Comparison of ENCODE assay signal across 38 cellular contexts in the genomic region with DNA sequence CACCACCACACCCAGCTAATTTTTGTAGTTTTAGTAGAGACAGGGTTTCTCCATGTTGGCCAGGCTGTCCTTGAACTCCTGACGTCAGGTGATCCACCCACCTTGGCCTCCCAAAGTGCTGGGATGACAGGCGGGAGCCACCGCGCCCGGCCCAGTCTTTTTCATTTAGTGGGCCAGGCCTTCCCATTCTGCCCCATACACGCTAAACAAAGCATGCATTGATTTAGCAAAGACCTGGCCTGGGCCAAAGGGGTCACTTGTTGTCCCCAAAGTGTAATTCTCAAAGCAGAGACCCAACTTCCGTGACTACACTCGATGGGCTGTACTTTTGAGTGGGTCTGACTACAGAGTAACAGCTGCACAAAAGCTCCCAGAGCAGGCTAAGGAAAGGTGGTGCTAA. TPM values are rescaled to one million over a fixed set of nuclear protein-coding genes. Genes with fewer than 3 reads are reported as not detected.
"Had no signal": no experiment of that assay in that cellular context is flagged by ENCODE, and none has a peak within 500 bp of the region (broad histone marks: within the 10 kb centered on the region; RNA-seq: fewer than 3 reads in every experiment).

No MANE protein-coding gene starts in this region.

- H3K27me3 Mint-ChIP-seq: activated CD4-positive, alpha-beta memory T cell treated with anti-CD3 and anti-CD28 coated beads, Interleukin-2, amount 10 ng/mL, durations not matched to agents 7 days and 5 days; activated CD4-positive, alpha-beta T cell treated with anti-CD3 and anti-CD28 coated beads for 36 hours; activated CD4-positive, alpha-beta T cell treated with anti-CD3 and anti-CD28 coated beads, Interleukin-2, amount 10 ng/mL, durations not matched to agents 7 days and 5 days; activated CD8-positive, alpha-beta memory T cell treated with anti-CD3 and anti-CD28 coated beads, Interleukin-2, amount 10 ng/mL, durations not matched to agents 7 days and 5 days; activated naive CD4-positive, alpha-beta T cell treated with anti-CD3 and anti-CD28 coated beads, Interleukin-2, amount 10 ng/mL, durations not matched to agents 7 days and 5 days; activated naive CD8-positive, alpha-beta T cell; activated naive CD8-positive, alpha-beta T cell treated with anti-CD3 and anti-CD28 coated beads, Interleukin-2, amount 50 U/mL, for 24 hours had no signal

- H3K9me3 Mint-ChIP-seq: activated B cell treated with CpG ODN at 0.5 μM for 24 hours; activated CD4-positive, alpha-beta memory T cell treated with anti-CD3 and anti-CD28 coated beads, Interleukin-2, amount 10 ng/mL, durations not matched to agents 7 days and 5 days; activated CD4-positive, alpha-beta T cell treated with anti-CD3 and anti-CD28 coated beads, Interleukin-2, amount 10 ng/mL, durations not matched to agents 7 days and 5 days; activated naive CD4-positive, alpha-beta T cell treated with anti-CD3 and anti-CD28 coated beads, Interleukin-2, amount 10 ng/mL, durations not matched to agents 7 days and 5 days; activated naive CD4-positive, alpha-beta T cell treated with anti-CD3 and anti-CD28 coated beads, Interleukin-2, amount 50 U/mL, for 24 hours; activated naive CD8-positive, alpha-beta T cell treated with anti-CD3 and anti-CD28 coated beads, Interleukin-2, amount 10 ng/mL, durations not matched to agents 7 days and 5 days; activated naive CD8-positive, alpha-beta T cell treated with anti-CD3 and anti-CD28 coated beads, Interleukin-2, amount 50 U/mL, for 24 hours; activated T-cell treated with anti-CD3 and anti-CD28 coated beads, Interleukin-2, amount 50 U/mL, for 24 hours; activated T-helper 2 cell treated with anti-CD3 and anti-CD28 coated beads, Interferon-gamma antibody, Interleukin-2, Interleukin-4, amounts not matched to agents 10 μg/mL and 5 μg/mL and 100 μg/mL, durations not matched to agents 14 hours and 24 hours and 36 hours; central memory CD8-positive, alpha-beta T cell; T-helper 1 cell treated with Interleukin-12 subunit alpha and Interleukin-12 subunit beta and Interleukin-4 antibody, amounts not matched to agents 30 μg/mL and 1 μg/mL, for 36 hours; T-helper 2 cell treated with Interferon-gamma antibody and Interleukin-4, amounts not matched to agents 5 μg/mL and 100 μg/mL, for 36 hours had no signal

- H3K4me1 Mint-ChIP-seq: activated B cell treated with CpG ODN at 0.5 μM for 24 hours; activated CD4-positive, alpha-beta memory T cell treated with anti-CD3 and anti-CD28 coated beads, Interleukin-2, amount 10 ng/mL, durations not matched to agents 7 days and 5 days; activated CD4-positive, alpha-beta T cell treated with anti-CD3 and anti-CD28 coated beads for 36 hours; activated CD4-positive, alpha-beta T cell treated with anti-CD3 and anti-CD28 coated beads, Interleukin-2, amount 10 ng/mL, durations not matched to agents 7 days and 5 days; activated CD8-positive, alpha-beta memory T cell treated with anti-CD3 and anti-CD28 coated beads, Interleukin-2, amount 10 ng/mL, durations not matched to agents 7 days and 5 days; activated naive CD4-positive, alpha-beta T cell treated with anti-CD3 and anti-CD28 coated beads, Interleukin-2, amount 10 ng/mL, durations not matched to agents 7 days and 5 days; activated naive CD4-positive, alpha-beta T cell treated with anti-CD3 and anti-CD28 coated beads, Interleukin-2, amount 50 U/mL, for 24 hours; activated naive CD8-positive, alpha-beta T cell treated with anti-CD3 and anti-CD28 coated beads, Interleukin-2, amount 10 ng/mL, durations not matched to agents 7 days and 5 days; activated naive CD8-positive, alpha-beta T cell treated with anti-CD3 and anti-CD28 coated beads, Interleukin-2, amount 50 U/mL, for 24 hours; brain; central memory CD8-positive, alpha-beta T cell had no signal

- H3K27me3 ChIP-seq: ascending aorta, cardiac muscle cell had no signal

- DNase-seq: activated B cell treated with CpG ODN at 0.5 μM for 24 hours; activated CD4-positive, alpha-beta memory T cell treated with anti-CD3 and anti-CD28 coated beads, Interleukin-2, amount 10 ng/mL, durations not matched to agents 7 days and 5 days; activated CD4-positive, alpha-beta T cell treated with anti-CD3 and anti-CD28 coated beads for 36 hours; activated CD4-positive, alpha-beta T cell treated with anti-CD3 and anti-CD28 coated beads for 48 hours; activated CD4-positive, alpha-beta T cell treated with anti-CD3 and anti-CD28 coated beads, Interleukin-2, amount 10 ng/mL, durations not matched to agents 7 days and 5 days; activated CD4-positive, alpha-beta T cell treated with anti-CD3 and anti-CD28 coated beads, Interleukin-2, amount 50 U/mL, for 48 hours; activated CD4-positive, CD25-positive, alpha-beta regulatory T cell treated with anti-CD3 and anti-CD28 coated beads, Interleukin-2, amount 50 U/mL, for 72 hours; activated CD8-positive, alpha-beta memory T cell treated with anti-CD3 and anti-CD28 coated beads for 24 hours; activated CD8-positive, alpha-beta memory T cell treated with anti-CD3 and anti-CD28 coated beads, Interleukin-2, amount 10 ng/mL, durations not matched to agents 7 days and 5 days; activated CD8-positive, alpha-beta memory T cell treated with anti-CD3 and anti-CD28 coated beads, Interleukin-2, amount 50 U/mL, for 48 hours; activated CD8-positive, alpha-beta T cell treated with anti-CD3 and anti-CD28 coated beads, Interleukin-2, amount 10 ng/mL, durations not matched to agents 7 days and 5 days; activated effector memory CD4-positive, alpha-beta T cell treated with Interleukin-2 at 50 U/mL for 16 hours; activated gamma-delta T cell; activated naive CD4-positive, alpha-beta T cell treated with anti-CD3 and anti-CD28 coated beads, Interleukin-2, amount 10 ng/mL, durations not matched to agents 7 days and 5 days; activated naive CD4-positive, alpha-beta T cell treated with Interleukin-2 at 50 U/mL for 16 hours; activated naive CD8-positive, alpha-beta T cell treated with anti-CD3 and anti-CD28 coated beads, Interleukin-2, amount 10 ng/mL, durations not matched to agents 7 days and 5 days; activated naive CD8-positive, alpha-beta T cell treated with anti-CD3 and anti-CD28 coated beads, Interleukin-2, amount 50 U/mL, for 24 hours; activated T-cell treated with anti-CD3 and anti-CD28 coated beads, Interleukin-2, amount 50 U/mL, for 24 hours; activated T-cell treated with anti-CD3 and anti-CD28 coated beads, Interleukin-2, amount 50 U/mL, for 48 hours; amygdala; anterior cingulate cortex; caudate nucleus; cerebellar nuclear complex; T-helper 1 cell; T-helper 2 cell; T-helper 9 cell had no signal

- ATAC-seq: activated CD4-positive, alpha-beta T cell treated with anti-CD3 and anti-CD28 coated beads for 36 hours; activated CD8-positive, alpha-beta memory T cell treated with anti-CD3 and anti-CD28 coated beads, Interleukin-2, amount 10 ng/mL, durations not matched to agents 7 days and 5 days; activated CD8-positive, alpha-beta T cell treated with anti-CD3 and anti-CD28 coated beads, Interleukin-2, amount 10 ng/mL, durations not matched to agents 7 days and 5 days; activated naive CD8-positive, alpha-beta T cell treated with anti-CD3 and anti-CD28 coated beads, Interleukin-2, amount 50 U/mL, for 24 hours had no signal

- H3K4me1 ChIP-seq: ascending aorta had no signal

- H3K27ac Mint-ChIP-seq: activated B cell treated with CpG ODN at 0.5 μM for 24 hours; activated CD4-positive, alpha-beta memory T cell treated with anti-CD3 and anti-CD28 coated beads, Interleukin-2, amount 10 ng/mL, durations not matched to agents 7 days and 5 days; activated CD4-positive, alpha-beta T cell treated with anti-CD3 and anti-CD28 coated beads for 36 hours; activated CD4-positive, alpha-beta T cell treated with anti-CD3 and anti-CD28 coated beads, Interleukin-2, amount 10 ng/mL, durations not matched to agents 7 days and 5 days; activated CD8-positive, alpha-beta memory T cell treated with anti-CD3 and anti-CD28 coated beads, Interleukin-2, amount 10 ng/mL, durations not matched to agents 7 days and 5 days; activated CD8-positive, alpha-beta T cell treated with anti-CD3 and anti-CD28 coated beads, Interleukin-2, amount 10 ng/mL, durations not matched to agents 7 days and 5 days; activated naive CD4-positive, alpha-beta T cell treated with anti-CD3 and anti-CD28 coated beads, Interleukin-2, amount 10 ng/mL, durations not matched to agents 7 days and 5 days; activated naive CD4-positive, alpha-beta T cell treated with anti-CD3 and anti-CD28 coated beads, Interleukin-2, amount 50 U/mL, for 24 hours; activated naive CD8-positive, alpha-beta T cell; activated naive CD8-positive, alpha-beta T cell treated with anti-CD3 and anti-CD28 coated beads, Interleukin-2, amount 10 ng/mL, durations not matched to agents 7 days and 5 days; activated naive CD8-positive, alpha-beta T cell treated with anti-CD3 and anti-CD28 coated beads, Interleukin-2, amount 50 U/mL, for 24 hours; activated T-cell treated with anti-CD3 and anti-CD28 coated beads, Interleukin-2, amount 50 U/mL, for 24 hours; activated T-helper 2 cell treated with anti-CD3 and anti-CD28 coated beads, Interferon-gamma antibody, Interleukin-2, Interleukin-4, amounts not matched to agents 10 μg/mL and 5 μg/mL and 100 μg/mL, durations not matched to agents 14 hours and 24 hours and 36 hours; brain; T-helper 1 cell treated with Interleukin-12 subunit alpha and Interleukin-12 subunit beta and Interleukin-4 antibody, amounts not matched to agents 30 μg/mL and 1 μg/mL, for 36 hours; T-helper 2 cell treated with Interferon-gamma antibody and Interleukin-4, amounts not matched to agents 5 μg/mL and 100 μg/mL, for 36 hours had no signal

- H3K9me3 ChIP-seq: ascending aorta had no signal

- H3K4me3 Mint-ChIP-seq: activated B cell treated with CpG ODN at 0.5 μM for 24 hours; activated CD4-positive, alpha-beta memory T cell treated with anti-CD3 and anti-CD28 coated beads, Interleukin-2, amount 10 ng/mL, durations not matched to agents 7 days and 5 days; activated CD4-positive, alpha-beta T cell treated with anti-CD3 and anti-CD28 coated beads for 36 hours; activated CD4-positive, alpha-beta T cell treated with anti-CD3 and anti-CD28 coated beads, Interleukin-2, amount 10 ng/mL, durations not matched to agents 7 days and 5 days; activated CD8-positive, alpha-beta memory T cell treated with anti-CD3 and anti-CD28 coated beads, Interleukin-2, amount 10 ng/mL, durations not matched to agents 7 days and 5 days; activated CD8-positive, alpha-beta T cell treated with anti-CD3 and anti-CD28 coated beads, Interleukin-2, amount 10 ng/mL, durations not matched to agents 7 days and 5 days; activated naive CD4-positive, alpha-beta T cell treated with anti-CD3 and anti-CD28 coated beads, Interleukin-2, amount 10 ng/mL, durations not matched to agents 7 days and 5 days; activated naive CD4-positive, alpha-beta T cell treated with anti-CD3 and anti-CD28 coated beads, Interleukin-2, amount 50 U/mL, for 24 hours; activated naive CD8-positive, alpha-beta T cell; activated naive CD8-positive, alpha-beta T cell treated with anti-CD3 and anti-CD28 coated beads, Interleukin-2, amount 10 ng/mL, durations not matched to agents 7 days and 5 days; activated naive CD8-positive, alpha-beta T cell treated with anti-CD3 and anti-CD28 coated beads, Interleukin-2, amount 50 U/mL, for 24 hours; activated T-cell treated with anti-CD3 and anti-CD28 coated beads, Interleukin-2, amount 50 U/mL, for 24 hours; brain; central memory CD8-positive, alpha-beta T cell; T-helper 1 cell treated with Interleukin-12 subunit alpha and Interleukin-12 subunit beta and Interleukin-4 antibody, amounts not matched to agents 30 μg/mL and 1 μg/mL, for 36 hours; T-helper 2 cell treated with Interferon-gamma antibody and Interleukin-4, amounts not matched to agents 5 μg/mL and 100 μg/mL, for 36 hours had no signal

- H3K36me3 Mint-ChIP-seq: activated CD8-positive, alpha-beta memory T cell treated with anti-CD3 and anti-CD28 coated beads, Interleukin-2, amount 10 ng/mL, durations not matched to agents 7 days and 5 days; activated naive CD4-positive, alpha-beta T cell treated with anti-CD3 and anti-CD28 coated beads, Interleukin-2, amount 10 ng/mL, durations not matched to agents 7 days and 5 days; activated naive CD4-positive, alpha-beta T cell treated with anti-CD3 and anti-CD28 coated beads, Interleukin-2, amount 50 U/mL, for 24 hours; activated naive CD8-positive, alpha-beta T cell; activated naive CD8-positive, alpha-beta T cell treated with anti-CD3 and anti-CD28 coated beads, Interleukin-2, amount 10 ng/mL, durations not matched to agents 7 days and 5 days; brain had no signal

- H3K4me3 ChIP-seq: ascending aorta, cardiac muscle cell had no signal

- H3K27ac ChIP-seq: ascending aorta, cardiac muscle cell, VCaP had no signal

- H3K36me3 ChIP-seq: ascending aorta, cardiac muscle cell had no signal

RNA-seq across cellular contexts. Expression of gene CNGA2, which starts 29.2 kb away (rescaled TPM):
- total RNA-seq: activated B cell treated with CpG ODN at 0.5 μM for 24 hours; activated CD4-positive, alpha-beta memory T cell treated with anti-CD3 and anti-CD28 coated beads, Interleukin-2, amount 10 ng/mL, durations not matched to agents 7 days and 5 days; activated CD4-positive, alpha-beta T cell treated with anti-CD3 and anti-CD28 coated beads for 36 hours; activated CD4-positive, alpha-beta T cell treated with anti-CD3 and anti-CD28 coated beads, Interleukin-2, amount 10 ng/mL, durations not matched to agents 7 days and 5 days; activated CD8-positive, alpha-beta memory T cell treated with anti-CD3 and anti-CD28 coated beads, Interleukin-2, amount 10 ng/mL, durations not matched to agents 7 days and 5 days; activated CD8-positive, alpha-beta T cell treated with anti-CD3 and anti-CD28 coated beads, Interleukin-2, amount 10 ng/mL, durations not matched to agents 7 days and 5 days; activated naive CD8-positive, alpha-beta T cell treated with anti-CD3 and anti-CD28 coated beads, Interleukin-2, amount 10 ng/mL, durations not matched to agents 7 days and 5 days; activated T-helper 2 cell treated with anti-CD3 and anti-CD28 coated beads, Interferon-gamma antibody, Interleukin-2, Interleukin-4, amounts not matched to agents 10 μg/mL and 5 μg/mL and 100 μg/mL, durations not matched to agents 14 hours and 24 hours and 36 hours; ascending aorta; bronchial epithelial cell; cardiac muscle cell had no signal
- polyA plus RNA-seq: adipose tissue, cardiac muscle cell had no signal

RNA-seq across cellular contexts. Expression of gene FATE1, which starts 47.9 kb away (rescaled TPM):
- total RNA-seq: activated B cell treated with CpG ODN at 0.5 μM for 24 hours; activated CD4-positive, alpha-beta memory T cell treated with anti-CD3 and anti-CD28 coated beads, Interleukin-2, amount 10 ng/mL, durations not matched to agents 7 days and 5 days; activated CD4-positive, alpha-beta T cell treated with anti-CD3 and anti-CD28 coated beads for 36 hours; activated CD4-positive, alpha-beta T cell treated with anti-CD3 and anti-CD28 coated beads, Interleukin-2, amount 10 ng/mL, durations not matched to agents 7 days and 5 days; activated CD8-positive, alpha-beta memory T cell treated with anti-CD3 and anti-CD28 coated beads, Interleukin-2, amount 10 ng/mL, durations not matched to agents 7 days and 5 days; activated CD8-positive, alpha-beta T cell treated with anti-CD3 and anti-CD28 coated beads, Interleukin-2, amount 10 ng/mL, durations not matched to agents 7 days and 5 days; activated naive CD8-positive, alpha-beta T cell treated with anti-CD3 and anti-CD28 coated beads, Interleukin-2, amount 10 ng/mL, durations not matched to agents 7 days and 5 days; activated T-helper 2 cell treated with anti-CD3 and anti-CD28 coated beads, Interferon-gamma antibody, Interleukin-2, Interleukin-4, amounts not matched to agents 10 μg/mL and 5 μg/mL and 100 μg/mL, durations not matched to agents 14 hours and 24 hours and 36 hours; ascending aorta; bronchial epithelial cell had no signal
- polyA plus RNA-seq: cardiac muscle cell had no signal
